Comparison of ENCODE assay signal across 8 cellular contexts in genomic region chr13:78999494-78999893, GRCh38.
"Had no signal": no experiment of that assay in that cellular context is flagged by ENCODE, and none has a peak within 500 bp of the region (broad histone marks: within the 10 kb centered on the region; RNA-seq: fewer than 3 reads in every experiment).

No MANE protein-coding gene starts in this region.

- FAIRE-seq: HepG2, HTR-8/SVneo, K562 had no signal

- ATAC-seq: HepG2, K562 had no signal

- H3K9ac ChIP-seq: KMS-11 had no signal

- H3K4me2 ChIP-seq: KMS-11 had no signal

- DNase-seq: IMR-90, KBM-7, KG1 had no signal

- H3K4me3 ChIP-seq: K562 had no signal

- H3K27ac ChIP-seq: HL-60, KMS-11 had no signal
